ENCODE assay signal across 8 cellular contexts in genomic region chr17:38750044-38750311, GRCh38. TPM values are rescaled to one million over a fixed set of nuclear protein-coding genes. Genes with fewer than 3 reads are reported as not detected.
A peak's percentile ranks its signal among the peaks of the same experiment; 100 is the strongest.
DNase-seq lines count a peak whose midpoint lies in the region; ATAC-seq and TF ChIP-seq lines count a peak whose summit lies in the region.

No MANE protein-coding gene starts in this region.

- H3K36me3 ChIP-seq in GM06990 (ENCODE audit: control insufficient read depth, insufficient read depth, low read length): peaks cover 5% of the 10 kb centered on the region
- H3K36me3 ChIP-seq in SJCRH30: peaks cover 3% of the 10 kb centered on the region; the same call in 1 of the 2 replicates
- H3K36me3 ChIP-seq in prostate gland: no peaks in the 10 kb centered on the region

- TF ChIP-seq POLR2A in prostate gland (IDR thresholded peaks at IDR 0.05): no peak

- intact Hi-C loops in prostate gland (cut with DNase I): loop anchor here (5.0 kb wide), 1 partner anchor 47 kb away; the partner anchor contains the start of gene PIP4K2B

- H3K4me1 ChIP-seq in SJCRH30 (peaks cover 26% of the 10 kb centered on the region), prostate gland (replicated peaks) (peaks cover 20% of the 10 kb centered on the region)

- H3K27ac ChIP-seq in SJCRH30 (no peak overlapping the region; the same call in 1 of the 2 replicates), prostate gland (peak overlapping the region; percentile 86 to 95)

- H3K27me3 ChIP-seq in GM06990 (replicated peaks; ENCODE audit: control insufficient read depth, insufficient read depth, low read length) (no peaks in the 10 kb centered on the region; the same call in 1 of the 2 replicates), SJCRH30 (no peaks in the 10 kb centered on the region), prostate gland (replicated peaks; ENCODE audit: insufficient read depth) (no peaks in the 10 kb centered on the region)

- no peaks in the 10 kb centered on the region for H3K9me3 ChIP-seq in SJCRH30 (replicated peaks)
- H3K9me3 ChIP-seq in prostate gland: no peaks in the 10 kb centered on the region

- ATAC-seq in GM18520 (IDR thresholded peaks at IDR 0.05; ENCODE audit: unreplicated experiment): no peak

- 10% methylated on average over 12 of the region's 12 CpGs for WGBS in prostate gland

- no peak for DNase-seq in GM06990 (ENCODE audit: extremely low read depth, insufficient read length)
- DNase-seq in SJCRH30: no peak
- no peak for DNase-seq in fibroblast of mammary gland (ENCODE audit: low read depth)
- DNase-seq in prostate gland (ENCODE audit: low spot score): no peak
- DNase-seq in GM03348 (ENCODE audit: low spot score): no peak
- DNase-seq in stimulated activated naive CD4-positive, alpha-beta T cell (lab: John Stamatoyannopoulos, UW): no peak
- no peak for DNase-seq in cerebellar nuclear complex (lab: John Stamatoyannopoulos, UW)

- H3K4me3 ChIP-seq in GM06990 (replicated peaks; ENCODE audit: low read depth, low read length) (peak overlapping the region; percentile 75), SJCRH30 (peak overlapping the region; percentile 66), fibroblast of mammary gland (ENCODE audit: control insufficient read depth, low read depth, low read length) (peak overlapping the region; percentile 84), prostate gland (peak overlapping the region; percentile 89 to 99)

- TF ChIP-seq CTCF in GM06990 (IDR thresholded peaks at IDR 0.05; ENCODE audit: insufficient read depth, low read length, poor library complexity, severe bottlenecking) (no peak), fibroblast of mammary gland (conservative IDR thresholded peaks at IDR 0.05; ENCODE audit: control insufficient read depth, insufficient read depth, low read depth, low read length) (no peak), prostate gland (IDR thresholded peaks at IDR 0.05) (no peak)

RNA-seq across cellular contexts. Expression of gene PCGF2, which starts 1.8 kb away (rescaled TPM):
- total RNA-seq in SJCRH30 (2014; rRNA removed; shearing (Covaris generic)): 10.7 and 13.8 TPM in 2 replicates
- 10 to 100 TPM; 17.1 to 17.8 TPM for total RNA-seq in prostate gland

RNA-seq across cellular contexts. Expression of gene PSMB3, which starts 2.6 kb away (rescaled TPM):
- total RNA-seq in SJCRH30 (2014; rRNA removed; shearing (Covaris generic)): 239 and 280 TPM in 2 replicates
- 100 to 1,000 TPM; 116 to 192 TPM for total RNA-seq in prostate gland

RNA-seq across cellular contexts. Expression of gene CISD3, which starts 19.8 kb away (rescaled TPM):
- total RNA-seq in SJCRH30 (2014; rRNA removed; shearing (Covaris generic)): 11.6 and 14.5 TPM in 2 replicates
- 10 to 100 TPM; 17.1 to 17.8 TPM for total RNA-seq in prostate gland

RNA-seq across cellular contexts. Expression of gene MLLT6, which starts 44.9 kb away (rescaled TPM):
- 24.2 and 35.5 TPM in 2 replicates for total RNA-seq in SJCRH30 (2014; rRNA removed; shearing (Covaris generic))
- total RNA-seq in prostate gland: 100 to 1,000 TPM in 1 of 2 donors, 10 to 100 TPM in 1; 69.1 to 142 TPM

RNA-seq across cellular contexts. Expression of gene PIP4K2B, which starts 49.4 kb away (rescaled TPM):
- total RNA-seq in SJCRH30 (2014; rRNA removed; shearing (Covaris generic)): 39.8 and 41.8 TPM in 2 replicates
- total RNA-seq in prostate gland: 10 to 100 TPM; 46.2 to 65.2 TPM
